Comparison of ENCODE assay signal across 8 cellular contexts in the genomic region with DNA sequence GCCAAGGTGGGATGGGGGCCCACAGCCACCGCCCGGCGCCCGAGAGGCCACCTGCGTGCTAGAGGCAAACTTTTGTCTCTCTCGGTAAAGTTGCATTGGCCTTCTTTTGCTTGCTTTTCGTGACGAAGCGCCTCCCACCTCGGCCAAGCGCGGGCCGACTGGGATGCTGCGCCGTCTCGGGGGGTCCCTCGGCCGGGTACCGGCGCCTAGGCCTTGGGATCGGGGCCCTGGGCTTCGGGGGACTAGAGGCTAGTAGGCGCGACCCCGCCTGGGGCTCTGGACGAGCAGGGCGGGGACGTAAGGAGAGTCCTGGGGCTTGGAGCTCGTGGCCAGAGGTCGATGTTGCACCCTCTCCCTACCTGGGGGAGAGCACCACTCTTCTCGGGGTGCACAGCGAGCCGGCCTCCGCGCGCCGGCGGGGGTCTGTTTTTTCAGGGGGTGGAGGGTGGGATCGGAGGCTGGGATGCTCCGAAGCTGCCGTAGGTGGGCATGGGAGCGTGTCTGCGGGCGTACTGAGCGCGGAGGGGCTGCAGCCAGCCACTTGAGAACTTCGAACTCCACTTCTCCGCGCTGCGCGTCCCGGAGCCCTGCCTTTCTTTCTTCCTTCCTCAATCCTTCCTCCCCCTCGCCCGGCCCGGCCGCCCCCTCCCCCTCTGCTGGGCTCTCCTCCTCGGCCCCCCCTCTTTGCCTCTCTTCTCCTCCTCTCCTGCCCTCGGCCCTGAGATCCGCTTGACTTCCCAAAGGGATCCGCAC. TPM values are rescaled to one million over a fixed set of nuclear protein-coding genes. Genes with fewer than 3 reads are reported as not detected.
A peak's percentile ranks its signal among the peaks of the same experiment; 100 is the strongest.
DNase-seq lines count a peak whose midpoint lies in the region; ATAC-seq and TF ChIP-seq lines count a peak whose summit lies in the region.

No MANE protein-coding gene starts in this region.

- H3K4me2 ChIP-seq in GM23338, result peak overlapping the region; percentile 96
- H3K4me2 ChIP-seq in skeletal muscle satellite cell (ENCODE audit: low read length), result peak overlapping the region; percentile 97

- peaks cover 59% of the 10 kb centered on the region for H3K79me2 ChIP-seq in GM23338 (replicated peaks; ENCODE audit: insufficient read depth)

- no peaks in the 10 kb centered on the region for H3K9me3 ChIP-seq in left ventricle myocardium inferior (replicated peaks)
- no peaks in the 10 kb centered on the region for H3K9me3 ChIP-seq in skeletal muscle satellite cell (replicated peaks; ENCODE audit: low read length)

- H3F3A ChIP-seq in GM23338 (replicated peaks; ENCODE audit: low read depth), result peaks cover 27% of the 10 kb centered on the region

- no peaks in the 10 kb centered on the region for H3K9me2 ChIP-seq in GM23338 (ENCODE audit: insufficient read depth)

- H3K36me3 ChIP-seq in GM23338 (ENCODE audit: insufficient read depth) (no peaks in the 10 kb centered on the region), left ventricle myocardium inferior (no peaks in the 10 kb centered on the region), skeletal muscle satellite cell (ENCODE audit: insufficient read depth, low read length) (no peaks in the 10 kb centered on the region)

- peak overlapping the region; percentile 91 for H3K4me3 ChIP-seq in GM23338
- peak overlapping the region; percentile 69 for H3K4me3 ChIP-seq in left ventricle myocardium inferior
- H3K4me3 ChIP-seq in skeletal muscle satellite cell (ENCODE audit: low read length), result peak overlapping the region; percentile 94

- H3K9me3 Mint-ChIP-seq in GM23338, result no peaks in the 10 kb centered on the region

- DNase-seq in GM23338 (ENCODE audit: low spot score), result peak; percentile 20
- DNase-seq in left ventricle myocardium inferior, result no peak
- no peak for DNase-seq in activated CD4-positive, CD25-positive, alpha-beta regulatory T cell (lab: John Stamatoyannopoulos, UW)
- DNase-seq in NCI-H2081 treated with DMSO at 0.1 percent for 48 hours (lab: John Stamatoyannopoulos, UW), result no peak

- peaks cover 24% of the 10 kb centered on the region for H3K27me3 Mint-ChIP-seq in GM23338 (ENCODE audit: insufficient read depth, low read depth, poor library complexity)

- intact Hi-C loops in left ventricle myocardium inferior (cut with micrococcal nuclease), result no loop called here

- peaks cover 47% of the 10 kb centered on the region for H3K4me1 ChIP-seq in GM23338 (ENCODE audit: insufficient read depth)
- H3K4me1 ChIP-seq in left ventricle myocardium inferior, result peaks cover 32% of the 10 kb centered on the region
- peaks cover 42% of the 10 kb centered on the region for H3K4me1 ChIP-seq in skeletal muscle satellite cell (ENCODE audit: control insufficient read depth, insufficient read depth, low read length)

- H3K4me3 Mint-ChIP-seq in GM23338, result peak overlapping the region; percentile 95

- H3K27ac Mint-ChIP-seq in GM23338, result peak overlapping the region; percentile 59; the same call in 1 of the 2 replicates

- peaks cover 8% of the 10 kb centered on the region for H3K36me3 Mint-ChIP-seq in GM23338 (ENCODE audit: low read depth)

- ATAC-seq in GM23338, result peak; percentile 10
- ATAC-seq in GM18870 (IDR thresholded peaks at IDR 0.05; ENCODE audit: unreplicated experiment), result no peak
- no peak for ATAC-seq in HG03139 (IDR thresholded peaks at IDR 0.05; ENCODE audit: unreplicated experiment)

- H3K27ac ChIP-seq in GM23338 (ENCODE audit: low read depth) (peak overlapping the region; percentile 90), VCaP (peak overlapping the region; percentile 37; the same call in 1 of the 2 replicates), left ventricle myocardium inferior (replicated peaks) (peak overlapping the region; percentile 81)

- peaks cover 54% of the 10 kb centered on the region for H3K4me1 Mint-ChIP-seq in GM23338

- peak overlapping the region; percentile 88 for H3K9ac ChIP-seq in skeletal muscle satellite cell (ENCODE audit: low read depth, low read length)

- H4K20me1 ChIP-seq in GM23338 (replicated peaks; ENCODE audit: insufficient read depth), result no peaks in the 10 kb centered on the region

- H2AFZ ChIP-seq in GM23338, result no peak overlapping the region

- H3K27me3 ChIP-seq in GM23338 (ENCODE audit: insufficient read depth) (no peaks in the 10 kb centered on the region), left ventricle myocardium inferior (ENCODE audit: low read depth) (peaks cover 100% of the 10 kb centered on the region), skeletal muscle satellite cell (ENCODE audit: control insufficient read depth, insufficient read depth, low read length) (no peaks in the 10 kb centered on the region)

- TF ChIP-seq CTCF in GM23338 (conservative IDR thresholded peaks at IDR 0.05; ENCODE audit: low read depth in 2 of 2) (no peak), VCaP (conservative IDR thresholded peaks at IDR 0.05) (no peak), left ventricle myocardium inferior (IDR thresholded peaks at IDR 0.05; ENCODE audit: borderline replicate concordance) (no peak)

TF ChIP-seq in GM23338, 12 proteins besides CTCF, POLR2A, EP300 and RAD21 (continues in another document):
- TF ChIP-seq EZH2 (IDR thresholded peaks at IDR 0.05; ENCODE audit: low read depth, unreplicated experiment) (no peak), ZNF114 (CRISPR knock-in tag; IDR thresholded peaks at IDR 0.05) (no peak), POLR2AphosphoS5 (IDR thresholded peaks at IDR 0.05; ENCODE audit: low read depth) (no peak), EZH2phosphoT487 (IDR thresholded peaks at IDR 0.05; ENCODE audit: unreplicated experiment) (no peak)
- TF ChIP-seq, protein P1, sequence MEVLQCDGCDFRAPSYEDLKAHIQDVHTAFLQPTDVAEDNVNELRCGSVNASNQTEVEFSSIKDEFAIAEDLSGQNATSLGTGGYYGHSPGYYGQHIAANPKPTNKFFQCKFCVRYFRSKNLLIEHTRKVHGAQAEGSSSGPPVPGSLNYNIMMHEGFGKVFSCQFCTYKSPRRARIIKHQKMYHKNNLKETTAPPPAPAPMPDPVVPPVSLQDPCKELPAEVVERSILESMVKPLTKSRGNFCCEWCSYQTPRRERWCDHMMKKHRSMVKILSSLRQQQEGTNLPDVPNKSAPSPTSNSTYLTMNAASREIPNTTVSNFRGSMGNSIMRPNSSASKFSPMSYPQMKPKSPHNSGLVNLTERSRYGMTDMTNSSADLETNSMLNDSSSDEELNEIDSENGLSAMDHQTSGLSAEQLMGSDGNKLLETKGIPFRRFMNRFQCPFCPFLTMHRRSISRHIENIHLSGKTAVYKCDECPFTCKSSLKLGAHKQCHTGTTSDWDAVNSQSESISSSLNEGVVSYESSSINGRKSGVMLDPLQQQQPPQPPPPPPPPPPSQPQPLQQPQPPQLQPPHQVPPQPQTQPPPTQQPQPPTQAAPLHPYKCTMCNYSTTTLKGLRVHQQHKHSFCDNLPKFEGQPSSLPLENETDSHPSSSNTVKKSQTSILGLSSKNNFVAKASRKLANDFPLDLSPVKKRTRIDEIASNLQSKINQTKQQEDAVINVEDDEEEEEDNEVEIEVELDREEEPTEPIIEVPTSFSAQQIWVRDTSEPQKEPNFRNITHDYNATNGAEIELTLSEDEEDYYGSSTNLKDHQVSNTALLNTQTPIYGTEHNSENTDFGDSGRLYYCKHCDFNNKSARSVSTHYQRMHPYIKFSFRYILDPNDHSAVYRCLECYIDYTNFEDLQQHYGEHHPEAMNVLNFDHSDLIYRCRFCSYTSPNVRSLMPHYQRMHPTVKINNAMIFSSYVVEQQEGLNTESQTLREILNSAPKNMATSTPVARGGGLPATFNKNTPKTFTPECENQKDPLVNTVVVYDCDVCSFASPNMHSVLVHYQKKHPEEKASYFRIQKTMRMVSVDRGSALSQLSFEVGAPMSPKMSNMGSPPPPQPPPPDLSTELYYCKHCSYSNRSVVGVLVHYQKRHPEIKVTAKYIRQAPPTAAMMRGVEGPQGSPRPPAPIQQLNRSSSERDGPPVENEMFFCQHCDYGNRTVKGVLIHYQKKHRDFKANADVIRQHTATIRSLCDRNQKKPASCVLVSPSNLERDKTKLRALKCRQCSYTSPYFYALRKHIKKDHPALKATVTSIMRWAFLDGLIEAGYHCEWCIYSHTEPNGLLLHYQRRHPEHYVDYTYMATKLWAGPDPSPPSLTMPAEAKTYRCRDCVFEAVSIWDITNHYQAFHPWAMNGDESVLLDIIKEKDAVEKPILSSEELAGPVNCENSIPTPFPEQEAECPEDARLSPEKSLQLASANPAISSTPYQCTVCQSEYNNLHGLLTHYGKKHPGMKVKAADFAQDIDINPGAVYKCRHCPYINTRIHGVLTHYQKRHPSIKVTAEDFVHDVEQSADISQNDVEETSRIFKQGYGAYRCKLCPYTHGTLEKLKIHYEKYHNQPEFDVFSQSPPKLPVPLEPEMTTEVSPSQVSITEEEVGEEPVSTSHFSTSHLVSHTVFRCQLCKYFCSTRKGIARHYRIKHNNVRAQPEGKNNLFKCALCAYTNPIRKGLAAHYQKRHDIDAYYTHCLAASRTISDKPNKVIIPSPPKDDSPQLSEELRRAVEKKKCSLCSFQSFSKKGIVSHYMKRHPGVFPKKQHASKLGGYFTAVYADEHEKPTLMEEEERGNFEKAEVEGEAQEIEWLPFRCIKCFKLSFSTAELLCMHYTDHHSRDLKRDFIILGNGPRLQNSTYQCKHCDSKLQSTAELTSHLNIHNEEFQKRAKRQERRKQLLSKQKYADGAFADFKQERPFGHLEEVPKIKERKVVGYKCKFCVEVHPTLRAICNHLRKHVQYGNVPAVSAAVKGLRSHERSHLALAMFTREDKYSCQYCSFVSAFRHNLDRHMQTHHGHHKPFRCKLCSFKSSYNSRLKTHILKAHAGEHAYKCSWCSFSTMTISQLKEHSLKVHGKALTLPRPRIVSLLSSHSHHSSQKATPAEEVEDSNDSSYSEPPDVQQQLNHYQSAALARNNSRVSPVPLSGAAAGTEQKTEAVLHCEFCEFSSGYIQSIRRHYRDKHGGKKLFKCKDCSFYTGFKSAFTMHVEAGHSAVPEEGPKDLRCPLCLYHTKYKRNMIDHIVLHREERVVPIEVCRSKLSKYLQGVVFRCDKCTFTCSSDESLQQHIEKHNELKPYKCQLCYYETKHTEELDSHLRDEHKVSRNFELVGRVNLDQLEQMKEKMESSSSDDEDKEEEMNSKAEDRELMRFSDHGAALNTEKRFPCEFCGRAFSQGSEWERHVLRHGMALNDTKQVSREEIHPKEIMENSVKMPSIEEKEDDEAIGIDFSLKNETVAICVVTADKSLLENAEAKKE (CRISPR knock-in tag; IDR thresholded peaks at IDR 0.05), result no peak

RNA-seq across cellular contexts. Expression of a gene that starts 0.7 kb away (rescaled TPM):
- total RNA-seq in GM23338 (2014; rRNA removed; shearing (Covaris generic)), result 41.7 and 53.6 TPM in 2 replicates
- 57.0 and 67.1 TPM in 2 replicates for polyA plus RNA-seq in GM23338 (2016; fragmentation: Nextera tagmentation; extraction: Ambion mirVana)
- 2.4 TPM for total RNA-seq in left ventricle myocardium inferior
- total RNA-seq in skeletal muscle satellite cell (2012; rRNA removed), result 4.2 and 4.3 TPM in 2 replicates

Comparison
In these comparisons a context has a peak if more than half of its experiments do, and no peak if none do; other contexts are left out.
1. H3K27ac ChIP-seq: peak in every context shown above with its lines; median percentile 90 in GM23338; 81 in left ventricle myocardium inferior; 37 in VCaP.
2. RNA of a gene that starts 0.7 kb away (total RNA-seq): 41.7 to 53.6 TPM in GM23338; 2.4 TPM in left ventricle myocardium inferior (single experiment); every median in the first group is over 10 times any median in the second.
3. Peak in every context shown above with its lines, with median percentiles within 50 percentile points of each other: H3K4me3 ChIP-seq.